In the genomic region with DNA sequence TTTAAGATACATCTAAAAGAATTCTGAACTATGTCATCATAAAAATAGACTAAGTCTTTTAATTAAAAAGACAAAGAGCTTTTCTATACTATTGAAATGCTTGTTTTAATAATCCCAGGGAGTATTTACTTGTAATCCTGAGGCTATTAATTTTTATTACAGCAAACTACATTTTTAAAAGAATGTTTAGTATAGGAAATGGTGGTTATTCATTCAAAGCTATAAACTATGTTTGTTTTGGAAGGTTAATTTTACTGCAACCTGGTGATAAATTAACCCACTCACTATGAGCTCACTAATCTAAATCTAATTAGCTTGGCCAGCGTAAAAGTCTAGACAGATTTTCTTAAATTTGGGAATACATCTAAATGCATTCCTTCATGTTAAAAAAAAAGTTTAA, we compare ENCODE assay signal across 24 cellular contexts.
"Had no signal": no experiment of that assay in that cellular context is flagged by ENCODE, and none has a peak within 500 bp of the region (broad histone marks: within the 10 kb centered on the region; RNA-seq: fewer than 3 reads in every experiment).

No MANE protein-coding gene starts in this region.

- DNase-seq: dermis blood vessel endothelial cell; effector memory CD4-positive, alpha-beta T cell; foreskin keratinocyte; heart left ventricle; natural killer cell; occipital lobe; right cardiac atrium; sigmoid colon; stimulated activated CD4-positive, alpha-beta T cell treated with anti-CD3 and anti-CD28 coated beads, Interleukin-2, amount 100 ng/mL, for 24 hours; stimulated activated CD4-positive, alpha-beta T cell treated with anti-CD3 and anti-CD28 coated beads, Interleukin-4, amount 100 ng/mL, for 24 hours; stimulated activated naive CD4-positive, alpha-beta T cell treated with Interleukin-2 at 50 U/mL for 16 hours; stomach; thyroid gland; trophoblast cell had no signal

- H3K36me3 ChIP-seq: esophagus muscularis mucosa, gastroesophageal sphincter, heart left ventricle, prostate gland, sigmoid colon, stomach, thyroid gland, vagina had no signal

- H3K4me3 ChIP-seq: coronary artery, esophagus muscularis mucosa, gastroesophageal sphincter, heart left ventricle, hepatocyte, lung, prostate gland, sigmoid colon, stomach, thyroid gland, vagina had no signal

- ATAC-seq: foreskin keratinocyte; gastroesophageal sphincter; heart left ventricle; left lobe of liver; natural killer cell; right cardiac atrium; stimulated activated effector memory CD8-positive, alpha-beta T cell treated with anti-CD3 and anti-CD28 coated beads, Interleukin-12 subunit alpha, Interleukin-12 subunit beta, amount 100 ng/mL, for 72 hours had no signal

- H3K9me3 ChIP-seq: esophagus muscularis mucosa, gastroesophageal sphincter, heart left ventricle, prostate gland, sigmoid colon, stomach, thyroid gland, vagina had no signal

- H3K4me1 ChIP-seq: foreskin keratinocyte, gastroesophageal sphincter, parathyroid adenoma, prostate gland, sigmoid colon, vagina had no signal

- H3K27me3 ChIP-seq: foreskin keratinocyte, heart left ventricle, hepatocyte, sigmoid colon, stomach, thyroid gland, vagina had no signal

- H3K27ac ChIP-seq: coronary artery, esophagus muscularis mucosa, foreskin keratinocyte, gastroesophageal sphincter, heart left ventricle, hepatocyte, parathyroid adenoma, prostate gland, sigmoid colon, stomach, thyroid gland, vagina had no signal
